In genomic region chr13:46578590-46578975, GRCh38 we compare ENCODE assay signal across 11 cellular contexts. TPM values are rescaled to one million over a fixed set of nuclear protein-coding genes. Genes with fewer than 3 reads are reported as not detected.
DNase-seq lines count a peak whose midpoint lies in the region; ATAC-seq and TF ChIP-seq lines count a peak whose summit lies in the region.
"Had no signal": no experiment of that assay in that cellular context is flagged by ENCODE, and none has a peak within 500 bp of the region (broad histone marks: within the 10 kb centered on the region; RNA-seq: fewer than 3 reads in every experiment).

No MANE protein-coding gene starts in this region.

- peak overlapping the region in 3 of 4 donors; percentile 47 to 54 (median 54) for H3K27ac ChIP-seq in transverse colon

- H3K9me3 ChIP-seq in transverse colon: no peaks in the 10 kb centered on the region
- H3K9me3 ChIP-seq: heart right ventricle had no signal

- peaks cover 10 to 71% (median 32%) of the 10 kb centered on the region in 4 donors for H3K4me1 ChIP-seq in transverse colon

- H3K4me3 Mint-ChIP-seq in activated naive CD4-positive, alpha-beta T cell treated with anti-CD3 and anti-CD28 coated beads for 36 hours: no peak overlapping the region
- H3K4me3 Mint-ChIP-seq in activated naive CD4-positive, alpha-beta T cell treated with anti-CD3 and anti-CD28 coated beads, Interleukin-2, amount 10 ng/mL, durations not matched to agents 7 days and 5 days: no peak overlapping the region
- H3K4me3 Mint-ChIP-seq in activated naive CD8-positive, alpha-beta T cell treated with anti-CD3 and anti-CD28 coated beads, Interleukin-2, amount 50 U/mL, for 24 hours: peak overlapping the region; percentile 1

- CTCF ChIA-PET in activated naive CD4-positive, alpha-beta T cell treated with anti-CD3 and anti-CD28 coated beads for 36 hours (lab: Charles Lee): interaction anchor here (1.0 to 1.8 kb wide), 4 partner anchors 13 to 27 kb away, joined by 3 to 7 read pairs (median 3); partner anchors contain the start of gene LRCH1
- CTCF ChIA-PET in activated naive CD4-positive, alpha-beta T cell treated with anti-CD3 and anti-CD28 coated beads, Interleukin-2, amount 10 ng/mL, durations not matched to agents 7 days and 5 days (lab: Charles Lee): interaction anchor here (0.6 to 2.5 kb wide), 2 partner anchors 13 to 27 kb away, joined by 4 to 12 read pairs; no protein-coding TSS in a partner anchor

- peaks cover 62% of the 10 kb centered on the region for H3K4me1 Mint-ChIP-seq in activated naive CD4-positive, alpha-beta T cell treated with anti-CD3 and anti-CD28 coated beads for 36 hours (ENCODE audit: low read depth)
- H3K4me1 Mint-ChIP-seq in activated naive CD4-positive, alpha-beta T cell treated with anti-CD3 and anti-CD28 coated beads, Interleukin-2, amount 10 ng/mL, durations not matched to agents 7 days and 5 days: peaks cover 45% of the 10 kb centered on the region
- peaks cover 64% of the 10 kb centered on the region for H3K4me1 Mint-ChIP-seq in activated naive CD8-positive, alpha-beta T cell treated with anti-CD3 and anti-CD28 coated beads, Interleukin-2, amount 50 U/mL, for 24 hours

- H3K27ac Mint-ChIP-seq in activated naive CD4-positive, alpha-beta T cell treated with anti-CD3 and anti-CD28 coated beads for 36 hours: no peak overlapping the region
- H3K27ac Mint-ChIP-seq in activated naive CD4-positive, alpha-beta T cell treated with anti-CD3 and anti-CD28 coated beads, Interleukin-2, amount 10 ng/mL, durations not matched to agents 7 days and 5 days: no peak overlapping the region
- peak overlapping the region; percentile 68 for H3K27ac Mint-ChIP-seq in activated naive CD8-positive, alpha-beta T cell treated with anti-CD3 and anti-CD28 coated beads, Interleukin-2, amount 50 U/mL, for 24 hours

- no peak for TF ChIP-seq CTCF in transverse colon (IDR thresholded peaks at IDR 0.05)

- no peaks in the 10 kb centered on the region for H3K36me3 ChIP-seq in transverse colon
- H3K36me3 ChIP-seq: heart right ventricle had no signal

- no peak for TF ChIP-seq EP300 in transverse colon (IDR thresholded peaks at IDR 0.05; ENCODE audit: low read depth)

- 50 to 70% methylated on average over 1 to 3 of the region's 3 CpGs for WGBS in transverse colon (ENCODE audit: low coverage in 1 of 2), 2 donors

- H3K27me3 ChIP-seq in transverse colon: no peaks in the 10 kb centered on the region
- H3K27me3 ChIP-seq: heart right ventricle had no signal

- intact Hi-C loops in activated naive CD4-positive, alpha-beta T cell treated with anti-CD3 and anti-CD28 coated beads for 36 hours (cut with micrococcal nuclease): loop anchor here (1.0 to 2.0 kb wide), 3 partner anchors 15 to 52 kb away; no protein-coding TSS in a partner anchor
- intact Hi-C loops in transverse colon (cut with DNase I; ENCODE audit: low total_unique reads): no loop called here

- DNase-seq in activated naive CD4-positive, alpha-beta T cell treated with anti-CD3 and anti-CD28 coated beads for 36 hours: peak; percentile 64
- DNase-seq in activated naive CD4-positive, alpha-beta T cell treated with anti-CD3 and anti-CD28 coated beads, Interleukin-2, amount 10 ng/mL, durations not matched to agents 7 days and 5 days: no peak
- DNase-seq in activated naive CD8-positive, alpha-beta T cell treated with anti-CD3 and anti-CD28 coated beads, Interleukin-2, amount 50 U/mL, for 24 hours: peak; percentile 23
- DNase-seq in transverse colon: no peak
- no peak for DNase-seq in midbrain (lab: John Stamatoyannopoulos, UW)
- DNase-seq in NAMALWA (ENCODE audit: low spot score): no peak
- no peak for DNase-seq in DMS53 (lab: John Stamatoyannopoulos, UW)
- DNase-seq: heart right ventricle, T1000 had no signal

- H3K27me3 Mint-ChIP-seq in activated naive CD4-positive, alpha-beta T cell treated with anti-CD3 and anti-CD28 coated beads for 36 hours (ENCODE audit: low read depth): no peaks in the 10 kb centered on the region
- H3K27me3 Mint-ChIP-seq in activated naive CD4-positive, alpha-beta T cell treated with anti-CD3 and anti-CD28 coated beads, Interleukin-2, amount 10 ng/mL, durations not matched to agents 7 days and 5 days: no peaks in the 10 kb centered on the region
- no peaks in the 10 kb centered on the region for H3K27me3 Mint-ChIP-seq in activated naive CD8-positive, alpha-beta T cell treated with anti-CD3 and anti-CD28 coated beads, Interleukin-2, amount 50 U/mL, for 24 hours

- no peaks in the 10 kb centered on the region for H3K36me3 Mint-ChIP-seq in activated naive CD4-positive, alpha-beta T cell treated with anti-CD3 and anti-CD28 coated beads for 36 hours (ENCODE audit: low read depth)
- H3K36me3 Mint-ChIP-seq in activated naive CD4-positive, alpha-beta T cell treated with anti-CD3 and anti-CD28 coated beads, Interleukin-2, amount 10 ng/mL, durations not matched to agents 7 days and 5 days: peaks cover 3% of the 10 kb centered on the region
- H3K36me3 Mint-ChIP-seq in activated naive CD8-positive, alpha-beta T cell treated with anti-CD3 and anti-CD28 coated beads, Interleukin-2, amount 50 U/mL, for 24 hours (ENCODE audit: low read depth): peaks cover 11% of the 10 kb centered on the region

- in situ Hi-C loops in transverse colon (cut with MboI; ENCODE audit: low pct_ligation_motif_present in 1 of 4, low pct_unique_long_range_greater_than_20kb in 1 of 4, low sequenced_read_pairs in 3 of 4): no loop called here

- peak; percentile 63 for ATAC-seq in HG02852 (IDR thresholded peaks at IDR 0.05; ENCODE audit: unreplicated experiment)
- ATAC-seq in activated naive CD8-positive, alpha-beta T cell treated with anti-CD3 and anti-CD28 coated beads, Interleukin-2, amount 50 U/mL, for 24 hours: peak; percentile 61
- ATAC-seq: HCT116 had no signal

- H3K4me3 ChIP-seq in transverse colon: no peak overlapping the region
- H3K4me3 ChIP-seq: heart right ventricle had no signal

- no peak for TF ChIP-seq POLR2A in transverse colon (IDR thresholded peaks at IDR 0.05)

- H3K9me3 Mint-ChIP-seq in activated naive CD4-positive, alpha-beta T cell treated with anti-CD3 and anti-CD28 coated beads for 36 hours: no peaks in the 10 kb centered on the region
- H3K9me3 Mint-ChIP-seq in activated naive CD4-positive, alpha-beta T cell treated with anti-CD3 and anti-CD28 coated beads, Interleukin-2, amount 10 ng/mL, durations not matched to agents 7 days and 5 days: no peaks in the 10 kb centered on the region
- H3K9me3 Mint-ChIP-seq in activated naive CD8-positive, alpha-beta T cell treated with anti-CD3 and anti-CD28 coated beads, Interleukin-2, amount 50 U/mL, for 24 hours: no peaks in the 10 kb centered on the region

RNA-seq across cellular contexts. Expression of gene LRCH1, which starts 25.6 kb away (rescaled TPM):
- 10 to 100 TPM; 14.6 to 15.1 TPM for total RNA-seq in activated naive CD4-positive, alpha-beta T cell treated with anti-CD3 and anti-CD28 coated beads for 36 hours
- total RNA-seq in transverse colon: 10 to 100 TPM in 3 of 4 donors, 1 to 10 TPM in 1; 5.2 to 30.7 (median 17.1) TPM

Comparison
In these comparisons a context has a peak if more than half of its experiments do, and no peak if none do; other contexts are left out.
1. DNase-seq: peak in activated naive CD4-positive, alpha-beta T cell treated with anti-CD3 and anti-CD28 coated beads for 36 hours (single experiment) and activated naive CD8-positive, alpha-beta T cell treated with anti-CD3 and anti-CD28 coated beads, Interleukin-2, amount 50 U/mL, for 24 hours (single experiment); none in activated naive CD4-positive, alpha-beta T cell treated with anti-CD3 and anti-CD28 coated beads, Interleukin-2, amount 10 ng/mL, durations not matched to agents 7 days and 5 days (single experiment), transverse colon (single experiment), midbrain (single experiment), NAMALWA (single experiment) and DMS53 (single experiment).